Comparison of ENCODE assay signal across 23 cellular contexts in genomic region chr2:224990717-224991116, GRCh38. TPM values are rescaled to one million over a fixed set of nuclear protein-coding genes. Genes with fewer than 3 reads are reported as not detected.
DNase-seq lines count a peak whose midpoint lies in the region; ATAC-seq and TF ChIP-seq lines count a peak whose summit lies in the region.
"Had no signal": no experiment of that assay in that cellular context is flagged by ENCODE, and none has a peak within 500 bp of the region (broad histone marks: within the 10 kb centered on the region; RNA-seq: fewer than 3 reads in every experiment).

No MANE protein-coding gene starts in this region.

- peaks cover 61% of the 10 kb centered on the region for H3K36me3 Mint-ChIP-seq in activated CD4-positive, alpha-beta T cell treated with anti-CD3 and anti-CD28 coated beads, Interleukin-2, amount 10 ng/mL, durations not matched to agents 24 days and 14 days (ENCODE audit: low read depth)
- peaks cover 75% of the 10 kb centered on the region for H3K36me3 Mint-ChIP-seq in activated CD4-positive, alpha-beta T cell treated with anti-CD3 and anti-CD28 coated beads, Interleukin-2, amount 10 ng/mL, durations not matched to agents 7 days and 5 days (ENCODE audit: low read depth)
- peaks cover 60 to 62% of the 10 kb centered on the region in 2 donors for H3K36me3 Mint-ChIP-seq in CD4-positive, alpha-beta memory T cell
- peaks cover 51% of the 10 kb centered on the region for H3K36me3 Mint-ChIP-seq in activated naive CD8-positive, alpha-beta T cell
- peaks cover 37% of the 10 kb centered on the region for H3K36me3 Mint-ChIP-seq in natural killer cell treated with Interleukin-12 subunit alpha and Interleukin-12 subunit beta and Interleukin-15 and Interleukin-18, amount 100 ng/mL, for 72 hours
- no peaks in the 10 kb centered on the region for H3K36me3 Mint-ChIP-seq in MCF 10A (ENCODE audit: insufficient read depth, unreplicated experiment)

- no peak overlapping the region for H3K27ac ChIP-seq in CD4-positive, alpha-beta memory T cell (ENCODE audit: low read depth, low read length)
- H3K27ac ChIP-seq: 22Rv1, C4-2B, SJSA1 had no signal

- no peaks in the 10 kb centered on the region for H3K27me3 Mint-ChIP-seq in activated CD4-positive, alpha-beta T cell treated with anti-CD3 and anti-CD28 coated beads, Interleukin-2, amount 10 ng/mL, durations not matched to agents 24 days and 14 days
- no peaks in the 10 kb centered on the region for H3K27me3 Mint-ChIP-seq in activated CD4-positive, alpha-beta T cell treated with anti-CD3 and anti-CD28 coated beads, Interleukin-2, amount 10 ng/mL, durations not matched to agents 7 days and 5 days
- H3K27me3 Mint-ChIP-seq in CD4-positive, alpha-beta memory T cell = no peaks in the 10 kb centered on the region
- no peaks in the 10 kb centered on the region for H3K27me3 Mint-ChIP-seq in activated naive CD8-positive, alpha-beta T cell
- no peaks in the 10 kb centered on the region for H3K27me3 Mint-ChIP-seq in natural killer cell treated with Interleukin-12 subunit alpha and Interleukin-12 subunit beta and Interleukin-15 and Interleukin-18, amount 100 ng/mL, for 72 hours
- H3K27me3 Mint-ChIP-seq in MCF 10A (ENCODE audit: insufficient read depth, unreplicated experiment) = no peaks in the 10 kb centered on the region

- ATAC-seq in natural killer cell treated with Interleukin-12 subunit alpha and Interleukin-12 subunit beta and Interleukin-15 and Interleukin-18, amount 100 ng/mL, for 72 hours = no peak
- ATAC-seq in SK-N-SH treated with all-trans-retinoic acid at 6 μM for 48 hours = no peak
- ATAC-seq: GM23338, Panc1 had no signal

- no peaks in the 10 kb centered on the region for H3K9me3 ChIP-seq in CD4-positive, alpha-beta memory T cell (ENCODE audit: control insufficient read depth in 1 of 2, low read length in 2 of 2)
- H3K9me3 ChIP-seq: SJSA1 had no signal

- BruUV-seq in MCF 10A (replicated peaks; lab: Mats Ljungman, UMichigan) = no TSS peak

- peaks cover 66% of the 10 kb centered on the region for H3K4me1 Mint-ChIP-seq in activated CD4-positive, alpha-beta T cell treated with anti-CD3 and anti-CD28 coated beads, Interleukin-2, amount 10 ng/mL, durations not matched to agents 24 days and 14 days
- H3K4me1 Mint-ChIP-seq in activated CD4-positive, alpha-beta T cell treated with anti-CD3 and anti-CD28 coated beads, Interleukin-2, amount 10 ng/mL, durations not matched to agents 7 days and 5 days = peaks cover 81% of the 10 kb centered on the region
- H3K4me1 Mint-ChIP-seq in CD4-positive, alpha-beta memory T cell = peaks cover 62 to 94% (median 78%) of the 10 kb centered on the region in 4 donors
- H3K4me1 Mint-ChIP-seq in activated naive CD8-positive, alpha-beta T cell (ENCODE audit: low read depth) = peaks cover 89% of the 10 kb centered on the region
- peaks cover 81 to 86% of the 10 kb centered on the region in 2 donors for H3K4me1 Mint-ChIP-seq in natural killer cell treated with Interleukin-12 subunit alpha and Interleukin-12 subunit beta and Interleukin-15 and Interleukin-18, amount 100 ng/mL, for 72 hours (ENCODE audit: low read depth in 2 of 2)
- no peaks in the 10 kb centered on the region for H3K4me1 Mint-ChIP-seq in MCF 10A (ENCODE audit: insufficient read depth, unreplicated experiment)
- H3K4me1 Mint-ChIP-seq: GM23338 had no signal

- no peak for TF ChIP-seq CTCF in MCF 10A (IDR thresholded peaks at IDR 0.05; ENCODE audit: unreplicated experiment)

- CTCF ChIA-PET in activated CD4-positive, alpha-beta T cell treated with anti-CD3 and anti-CD28 coated beads, Interleukin-2, amount 10 ng/mL, durations not matched to agents 7 days and 5 days (lab: Charles Lee) = interaction anchor here (1.1 kb wide), 1 partner anchor 10 kb away, joined by 3 read pairs; no protein-coding TSS in a partner anchor
- CTCF ChIA-PET in CD4-positive, alpha-beta memory T cell (lab: Charles Lee; ENCODE audit: partially characterized antibody) = interaction anchor here (6.3 kb wide), 1 partner anchor 10 kb away, joined by 58 read pairs; no protein-coding TSS in a partner anchor
- CTCF ChIA-PET in MCF 10A (lab: Yijun Ruan, JAX) = interaction anchor here (0.7 to 1.3 kb wide), 6 partner anchors 9 to 212 kb away, joined by 3 to 6 read pairs (median 3); no protein-coding TSS in a partner anchor

- H3K4me3 ChIP-seq in CD4-positive, alpha-beta memory T cell (ENCODE audit: low read length in 2 of 2) = no peak overlapping the region
- H3K4me3 ChIP-seq: GM23338, SJSA1 had no signal

- H3K36me3 ChIP-seq in CD4-positive, alpha-beta memory T cell (ENCODE audit: insufficient read depth, low read length) = peaks cover 11% of the 10 kb centered on the region
- H3K36me3 ChIP-seq: SJSA1 had no signal

- no peak overlapping the region for H3K4me3 Mint-ChIP-seq in activated CD4-positive, alpha-beta T cell treated with anti-CD3 and anti-CD28 coated beads, Interleukin-2, amount 10 ng/mL, durations not matched to agents 24 days and 14 days
- H3K4me3 Mint-ChIP-seq in activated CD4-positive, alpha-beta T cell treated with anti-CD3 and anti-CD28 coated beads, Interleukin-2, amount 10 ng/mL, durations not matched to agents 7 days and 5 days = no peak overlapping the region
- H3K4me3 Mint-ChIP-seq in CD4-positive, alpha-beta memory T cell = no peak overlapping the region
- H3K4me3 Mint-ChIP-seq in activated naive CD8-positive, alpha-beta T cell = no peak overlapping the region
- no peak overlapping the region for H3K4me3 Mint-ChIP-seq in natural killer cell treated with Interleukin-12 subunit alpha and Interleukin-12 subunit beta and Interleukin-15 and Interleukin-18, amount 100 ng/mL, for 72 hours
- H3K4me3 Mint-ChIP-seq in MCF 10A (ENCODE audit: unreplicated experiment) = no peak overlapping the region
- H3K4me3 Mint-ChIP-seq: GM23338 had no signal

- H3K4me1 ChIP-seq in CD4-positive, alpha-beta memory T cell (ENCODE audit: insufficient read depth, low read length) = peaks cover 64% of the 10 kb centered on the region
- H3K4me1 ChIP-seq: SJSA1 had no signal

- intact Hi-C loops in activated CD4-positive, alpha-beta T cell treated with anti-CD3 and anti-CD28 coated beads, Interleukin-2, amount 10 ng/mL, durations not matched to agents 24 days and 14 days (cut with micrococcal nuclease) = no loop called here
- intact Hi-C loops in CD4-positive, alpha-beta memory T cell (cut with micrococcal nuclease) = loop anchor here (5.0 kb wide), 1 partner anchor 33 kb away; no protein-coding TSS in a partner anchor
- intact Hi-C loops in MCF 10A (cut with micrococcal nuclease) = no loop called here

- POLR2A ChIA-PET in activated CD4-positive, alpha-beta T cell treated with anti-CD3 and anti-CD28 coated beads, Interleukin-2, amount 10 ng/mL, durations not matched to agents 7 days and 5 days (lab: Charles Lee) = no interaction called here
- POLR2A ChIA-PET in CD4-positive, alpha-beta memory T cell (lab: Charles Lee; ENCODE audit: partially characterized antibody) = no interaction called here
- POLR2A ChIA-PET in MCF 10A (lab: Yijun Ruan, JAX) = no interaction called here

- DNase-seq in activated CD4-positive, alpha-beta T cell treated with anti-CD3 and anti-CD28 coated beads, Interleukin-2, amount 10 ng/mL, durations not matched to agents 24 days and 14 days = no peak
- DNase-seq in activated CD4-positive, alpha-beta T cell treated with anti-CD3 and anti-CD28 coated beads, Interleukin-2, amount 10 ng/mL, durations not matched to agents 7 days and 5 days = no peak
- no peak for DNase-seq in CD4-positive, alpha-beta memory T cell
- no peak for DNase-seq in natural killer cell treated with Interleukin-12 subunit alpha and Interleukin-12 subunit beta and Interleukin-15 and Interleukin-18, amount 100 ng/mL, for 72 hours (ENCODE audit: low spot score)
- DNase-seq in activated CD8-positive, alpha-beta memory T cell treated with anti-CD3 and anti-CD28 coated beads for 24 hours = no peak
- DNase-seq in MCF 10A (ENCODE audit: unreplicated experiment) = no peak
- DNase-seq: AML-193, DMS53, EL, HCEC 1CT, KBM-7, NCI-H1105 treated with DMSO at 0.1 percent for 48 hours, NCI-H1694, NCI-H2081 treated with DMSO at 0.1 percent for 48 hours, NCI-H446 treated with DMSO at 0.1 percent for 48 hours, NCI-H69 had no signal

- peak overlapping the region; percentile 63 for H3K27ac Mint-ChIP-seq in activated CD4-positive, alpha-beta T cell treated with anti-CD3 and anti-CD28 coated beads, Interleukin-2, amount 10 ng/mL, durations not matched to agents 24 days and 14 days
- H3K27ac Mint-ChIP-seq in activated CD4-positive, alpha-beta T cell treated with anti-CD3 and anti-CD28 coated beads, Interleukin-2, amount 10 ng/mL, durations not matched to agents 7 days and 5 days = no peak overlapping the region
- peak overlapping the region in 5 of 7 donors; percentile 10 to 66 (median 47) for H3K27ac Mint-ChIP-seq in CD4-positive, alpha-beta memory T cell
- peak overlapping the region; percentile 79 for H3K27ac Mint-ChIP-seq in activated naive CD8-positive, alpha-beta T cell
- H3K27ac Mint-ChIP-seq in natural killer cell treated with Interleukin-12 subunit alpha and Interleukin-12 subunit beta and Interleukin-15 and Interleukin-18, amount 100 ng/mL, for 72 hours = peak overlapping the region; percentile 37 to 80
- H3K27ac Mint-ChIP-seq in MCF 10A (ENCODE audit: low read depth, unreplicated experiment) = no peak overlapping the region
- H3K27ac Mint-ChIP-seq: GM23338 had no signal

- H3K27me3 ChIP-seq in CD4-positive, alpha-beta memory T cell (ENCODE audit: insufficient read depth, low read length) = no peaks in the 10 kb centered on the region
- H3K27me3 ChIP-seq: SJSA1 had no signal

- no peaks in the 10 kb centered on the region for H3K9me3 Mint-ChIP-seq in activated CD4-positive, alpha-beta T cell treated with anti-CD3 and anti-CD28 coated beads, Interleukin-2, amount 10 ng/mL, durations not matched to agents 24 days and 14 days
- H3K9me3 Mint-ChIP-seq in activated CD4-positive, alpha-beta T cell treated with anti-CD3 and anti-CD28 coated beads, Interleukin-2, amount 10 ng/mL, durations not matched to agents 7 days and 5 days = peaks cover 3% of the 10 kb centered on the region
- H3K9me3 Mint-ChIP-seq in CD4-positive, alpha-beta memory T cell = no peaks in the 10 kb centered on the region
- no peaks in the 10 kb centered on the region for H3K9me3 Mint-ChIP-seq in activated naive CD8-positive, alpha-beta T cell (ENCODE audit: low read depth)
- no peaks in the 10 kb centered on the region for H3K9me3 Mint-ChIP-seq in natural killer cell treated with Interleukin-12 subunit alpha and Interleukin-12 subunit beta and Interleukin-15 and Interleukin-18, amount 100 ng/mL, for 72 hours
- H3K9me3 Mint-ChIP-seq in MCF 10A (ENCODE audit: unreplicated experiment) = no peaks in the 10 kb centered on the region
- H3K9me3 Mint-ChIP-seq: GM23338 had no signal

RNA-seq across cellular contexts. Expression of gene DOCK10, which starts 51.6 kb away (rescaled TPM):
- total RNA-seq in activated CD4-positive, alpha-beta T cell treated with anti-CD3 and anti-CD28 coated beads, Interleukin-2, amount 10 ng/mL, durations not matched to agents 24 days and 14 days = 137 and 138 TPM in 2 replicates
- 100 to 1,000 TPM; 269 to 281 TPM for total RNA-seq in activated CD4-positive, alpha-beta T cell treated with anti-CD3 and anti-CD28 coated beads, Interleukin-2, amount 10 ng/mL, durations not matched to agents 7 days and 5 days
- 100 to 1,000 TPM; 180 to 186 TPM for total RNA-seq in CD4-positive, alpha-beta memory T cell
- polyA plus RNA-seq in CD4-positive, alpha-beta memory T cell = 10 to 100 TPM; 26.0 to 69.9 TPM
- 100 to 1,000 TPM; 334 to 378 TPM for total RNA-seq in natural killer cell treated with Interleukin-12 subunit alpha and Interleukin-12 subunit beta and Interleukin-15 and Interleukin-18, amount 100 ng/mL, for 72 hours
- total RNA-seq in MCF 10A (2022) = 0.96 and 1.6 TPM in 2 replicates

Comparison
In these comparisons a context has a peak if more than half of its experiments do, and no peak if none do; other contexts are left out.
1. H3K27ac Mint-ChIP-seq: peak in activated CD4-positive, alpha-beta T cell treated with anti-CD3 and anti-CD28 coated beads, Interleukin-2, amount 10 ng/mL, durations not matched to agents 24 days and 14 days (single experiment), CD4-positive, alpha-beta memory T cell (5 of 7), activated naive CD8-positive, alpha-beta T cell (single experiment) and natural killer cell treated with Interleukin-12 subunit alpha and Interleukin-12 subunit beta and Interleukin-15 and Interleukin-18, amount 100 ng/mL, for 72 hours (2 of 2); none in activated CD4-positive, alpha-beta T cell treated with anti-CD3 and anti-CD28 coated beads, Interleukin-2, amount 10 ng/mL, durations not matched to agents 7 days and 5 days (single experiment) and MCF 10A (single experiment).
2. RNA of gene DOCK10, which starts 51.6 kb away (total RNA-seq): 334 to 378 TPM in natural killer cell treated with Interleukin-12 subunit alpha and Interleukin-12 subunit beta and Interleukin-15 and Interleukin-18, amount 100 ng/mL, for 72 hours, 269 to 281 TPM in activated CD4-positive, alpha-beta T cell treated with anti-CD3 and anti-CD28 coated beads, Interleukin-2, amount 10 ng/mL, durations not matched to agents 7 days and 5 days, 180 to 186 TPM in CD4-positive, alpha-beta memory T cell and 137 to 138 TPM in activated CD4-positive, alpha-beta T cell treated with anti-CD3 and anti-CD28 coated beads, Interleukin-2, amount 10 ng/mL, durations not matched to agents 24 days and 14 days; 0.96 to 1.6 TPM in MCF 10A; every median in the first group is over 10 times any median in the second.